ENCODE assay signal across 36 cellular contexts in genomic region chr2:72898263-72898906, GRCh38. TPM values are rescaled to one million over a fixed set of nuclear protein-coding genes. Genes with fewer than 3 reads are reported as not detected.
"Had no signal": no experiment of that assay in that cellular context is flagged by ENCODE, and none has a peak within 500 bp of the region (broad histone marks: within the 10 kb centered on the region; RNA-seq: fewer than 3 reads in every experiment).

No MANE protein-coding gene starts in this region.

- FAIRE-seq: astrocyte, bronchial epithelial cell had no signal

- H3K36me3 ChIP-seq: MG63, Peyer's patch had no signal

- H3K4me3 ChIP-seq: body of pancreas, MG63, Peyer's patch had no signal

- H3K27ac ChIP-seq: body of pancreas, Peyer's patch had no signal

- H3K9me3 ChIP-seq: body of pancreas, MG63, Peyer's patch had no signal

- H3K27me3 ChIP-seq: body of pancreas, MG63 had no signal

- DNase-seq: activated CD4-positive, alpha-beta memory T cell treated with anti-CD3 and anti-CD28 coated beads for 36 hours; activated CD4-positive, alpha-beta T cell treated with anti-CD3 and anti-CD28 coated beads, Interleukin-2, amount 10 ng/mL, durations not matched to agents 7 days and 5 days; activated CD8-positive, alpha-beta memory T cell treated with anti-CD3 and anti-CD28 coated beads for 24 hours; activated CD8-positive, alpha-beta memory T cell treated with anti-CD3 and anti-CD28 coated beads, Interleukin-2, amount 10 ng/mL, durations not matched to agents 7 days and 5 days; activated gamma-delta T cell; activated naive CD4-positive, alpha-beta T cell treated with Interleukin-2 at 50 U/mL for 16 hours; activated naive CD8-positive, alpha-beta T cell treated with anti-CD3 and anti-CD28 coated beads, Interleukin-2, amount 10 ng/mL, durations not matched to agents 7 days and 5 days; activated T-cell treated with anti-CD3 and anti-CD28 coated beads, Interleukin-2, amount 50 U/mL, for 1 hour; activated T-cell treated with anti-CD3 and anti-CD28 coated beads, Interleukin-2, amount 50 U/mL, for 72 hours; amygdala; body of pancreas; caudate nucleus; cerebellar nuclear complex; Kasumi-1; KG1; MG63; NCI-H1048; NCI-H1105 treated with DMSO at 0.1 percent for 48 hours; NCI-H1436; NCI-H1694; NCI-H1930; NCI-H2081 treated with DMSO at 0.1 percent for 48 hours; NCI-H226; NCI-H446 treated with DMSO at 0.1 percent for 48 hours; NK-92 treated with Interleukin-12 subunit alpha and Interleukin-12 subunit beta, amount 100 ng/mL, for 24 hours; PC-3; Peyer's patch; RPMI8226; SIG-M5; T-cell; T1000 had no signal

RNA-seq across cellular contexts. Expression of gene EMX1, which starts 18.9 kb away (rescaled TPM):
- total RNA-seq: activated CD4-positive, alpha-beta memory T cell treated with anti-CD3 and anti-CD28 coated beads for 36 hours; activated CD4-positive, alpha-beta T cell treated with anti-CD3 and anti-CD28 coated beads, Interleukin-2, amount 10 ng/mL, durations not matched to agents 7 days and 5 days; activated CD8-positive, alpha-beta memory T cell treated with anti-CD3 and anti-CD28 coated beads, Interleukin-2, amount 10 ng/mL, durations not matched to agents 7 days and 5 days; activated naive CD8-positive, alpha-beta T cell treated with anti-CD3 and anti-CD28 coated beads, Interleukin-2, amount 10 ng/mL, durations not matched to agents 7 days and 5 days; activated T-helper 17 cell treated with anti-CD3 and anti-CD28 coated beads, Interleukin-2, amount 50 U/mL, for 72 hours; PC-3; SK-MEL-5; T-cell; T-helper 2 cell treated with Interferon-gamma antibody and Interleukin-4, amounts not matched to agents 100 ng/mL and 5 ng/mL, for 36 hours had no signal
